In genomic region chr7:127900116-127900515, GRCh38 we compare ENCODE assay signal across 20 cellular contexts.
DNase-seq lines count a peak whose midpoint lies in the region; ATAC-seq and TF ChIP-seq lines count a peak whose summit lies in the region.
"Had no signal": no experiment of that assay in that cellular context is flagged by ENCODE, and none has a peak within 500 bp of the region (broad histone marks: within the 10 kb centered on the region; RNA-seq: fewer than 3 reads in every experiment).

No MANE protein-coding gene starts in this region.

- DNase-seq in stimulated activated naive CD8-positive, alpha-beta T cell treated with anti-CD3 and anti-CD28 coated beads, Interleukin-15, Interleukin-2, amounts not matched to agents 100 U/mL and 50 U/mL, for 24 hours, result no peak
- no peak for DNase-seq in T-helper 17 cell
- DNase-seq in mesendoderm, result no peak
- no peak for DNase-seq in GM10266 (ENCODE audit: extremely low spot score)
- no peak for DNase-seq in NCI-H187 (lab: John Stamatoyannopoulos, UW)
- no peak for DNase-seq in hepatic stellate cell (ENCODE audit: low spot score)
- DNase-seq: DMS79 treated with DMSO at 0.1 percent for 48 hours; GDM1; IMR-90; NCI-H1436; NCI-H2081 treated with DMSO at 0.1 percent for 48 hours; NCI-H226; NCI-H526; NK-92 treated with Interleukin-12 subunit alpha and Interleukin-12 subunit beta, amount 100 ng/mL, for 24 hours; OCI-M1 had no signal

- no peak overlapping the region for H3K9ac ChIP-seq in mesendoderm (ENCODE audit: low read length)

- no peak overlapping the region for H3K4me3 ChIP-seq in mesendoderm (ENCODE audit: low read length)
- H3K4me3 ChIP-seq: SJSA1 had no signal

- H4K8ac ChIP-seq in mesendoderm (ENCODE audit: low read depth, low read length), result no peak overlapping the region

- H2BK120ac ChIP-seq in mesendoderm (ENCODE audit: low read depth, low read length), result no peak overlapping the region

- peak overlapping the region; percentile 75 for H3K27ac Mint-ChIP-seq in stimulated activated naive CD8-positive, alpha-beta T cell treated with anti-CD3 and anti-CD28 coated beads, Interleukin-15, Interleukin-2, amounts not matched to agents 100 ng/mL and 50 ng/mL, for 24 hours
- no peak overlapping the region for H3K27ac Mint-ChIP-seq in T-helper 17 cell

- H3K23ac ChIP-seq in mesendoderm (ENCODE audit: low read length), result no peak overlapping the region

- H3K4ac ChIP-seq in mesendoderm (ENCODE audit: low read depth, low read length), result no peak overlapping the region

- peaks cover 24% of the 10 kb centered on the region for H3K4me1 ChIP-seq in mesendoderm (ENCODE audit: control insufficient read depth, low read depth, low read length)

- peaks cover 38% of the 10 kb centered on the region for H3K36me3 Mint-ChIP-seq in stimulated activated naive CD8-positive, alpha-beta T cell treated with anti-CD3 and anti-CD28 coated beads, Interleukin-15, Interleukin-2, amounts not matched to agents 100 ng/mL and 50 ng/mL, for 24 hours (ENCODE audit: low read depth)
- H3K36me3 Mint-ChIP-seq in T-helper 17 cell (ENCODE audit: low read depth), result peaks cover 4% of the 10 kb centered on the region

- no peak overlapping the region for H3K4me2 ChIP-seq in mesendoderm (ENCODE audit: low read length)

- no peaks in the 10 kb centered on the region for H3K36me3 ChIP-seq in mesendoderm (ENCODE audit: control insufficient read depth, insufficient read depth, low read length)
- H3K36me3 ChIP-seq: SJSA1 had no signal

- peaks cover 21% of the 10 kb centered on the region for H3K4me1 Mint-ChIP-seq in stimulated activated naive CD8-positive, alpha-beta T cell treated with anti-CD3 and anti-CD28 coated beads, Interleukin-15, Interleukin-2, amounts not matched to agents 100 ng/mL and 50 ng/mL, for 24 hours (ENCODE audit: low read depth)
- H3K4me1 Mint-ChIP-seq in T-helper 17 cell, result peaks cover 27% of the 10 kb centered on the region

- WGBS in mesendoderm (ENCODE audit: extremely low coverage, insufficient coverage, low lambda C conversion rate), result no CpG with 5 or more reads among the region's 4 CpGs

- no peak overlapping the region for H3K18ac ChIP-seq in mesendoderm (ENCODE audit: low read length)

- no peak overlapping the region for H4K5ac ChIP-seq in mesendoderm (ENCODE audit: low read length)

- ATAC-seq in stimulated activated naive CD8-positive, alpha-beta T cell treated with anti-CD3 and anti-CD28 coated beads, Interleukin-15, Interleukin-2, amounts not matched to agents 100 U/mL and 50 U/mL, for 24 hours, result no peak
- ATAC-seq in T-helper 17 cell (no peak), GM21786 (IDR thresholded peaks at IDR 0.05; ENCODE audit: unreplicated experiment) (no peak)

- H3K27ac ChIP-seq in mesendoderm (ENCODE audit: low read depth, low read length), result peak overlapping the region; percentile 0
- H3K27ac ChIP-seq: RWPE1, SJSA1 had no signal

- H3K9me3 ChIP-seq in T-helper 17 cell (ENCODE audit: control insufficient read depth, low read length, poor library complexity, severe bottlenecking), result no peaks in the 10 kb centered on the region
- H3K9me3 ChIP-seq: SJSA1 had no signal

- H3K4me3 Mint-ChIP-seq in stimulated activated naive CD8-positive, alpha-beta T cell treated with anti-CD3 and anti-CD28 coated beads, Interleukin-15, Interleukin-2, amounts not matched to agents 100 ng/mL and 50 ng/mL, for 24 hours, result no peak overlapping the region
- H3K4me3 Mint-ChIP-seq in T-helper 17 cell, result peak overlapping the region; percentile 2
- H3K4me3 Mint-ChIP-seq: H9 had no signal

- H3K56ac ChIP-seq in mesendoderm (ENCODE audit: low read length), result no peak overlapping the region

- H3K27me3 Mint-ChIP-seq in stimulated activated naive CD8-positive, alpha-beta T cell treated with anti-CD3 and anti-CD28 coated beads, Interleukin-15, Interleukin-2, amounts not matched to agents 100 ng/mL and 50 ng/mL, for 24 hours, result no peaks in the 10 kb centered on the region
- no peaks in the 10 kb centered on the region for H3K27me3 Mint-ChIP-seq in T-helper 17 cell

- no peaks in the 10 kb centered on the region for H3K79me2 ChIP-seq in mesendoderm (ENCODE audit: control insufficient read depth, insufficient read depth, low read length)

- no peak overlapping the region for H2BK5ac ChIP-seq in mesendoderm (ENCODE audit: low read length)

- no peaks in the 10 kb centered on the region for H3K27me3 ChIP-seq in mesendoderm (ENCODE audit: insufficient read depth, low read length, poor library complexity)
- H3K27me3 ChIP-seq: SJSA1 had no signal

- TF ChIP-seq CTCF in GM10266 (IDR thresholded peaks at IDR 0.05; ENCODE audit: control insufficient read depth, insufficient read depth, low read depth, missing control alignments), result no peak

- H2BK15ac ChIP-seq in mesendoderm (replicated peaks; ENCODE audit: low read depth), result no peak overlapping the region

- H3K9me3 Mint-ChIP-seq in stimulated activated naive CD8-positive, alpha-beta T cell treated with anti-CD3 and anti-CD28 coated beads, Interleukin-15, Interleukin-2, amounts not matched to agents 100 ng/mL and 50 ng/mL, for 24 hours, result no peaks in the 10 kb centered on the region
- H3K9me3 Mint-ChIP-seq: H9 had no signal

- peaks cover 14% of the 10 kb centered on the region for H3K79me1 ChIP-seq in mesendoderm (ENCODE audit: low read length)

- no peak overlapping the region for H2AK5ac ChIP-seq in mesendoderm (ENCODE audit: low read length)
